In the genomic region with DNA sequence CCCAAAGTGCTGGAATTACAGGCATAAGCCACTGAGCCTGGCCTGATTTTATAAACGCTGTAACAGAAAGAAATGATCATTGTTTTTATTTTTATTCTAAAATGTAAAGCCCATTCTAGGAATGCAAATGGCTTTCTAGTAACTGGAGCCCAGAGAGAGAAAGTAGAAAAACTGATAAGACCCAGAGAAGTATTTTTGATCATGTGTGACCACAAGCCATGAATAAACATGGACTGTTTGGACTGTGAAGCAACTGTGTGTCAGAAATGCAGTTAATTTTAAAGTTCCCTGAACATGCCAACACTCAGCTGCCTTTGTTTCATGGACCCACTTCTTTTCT, we compare ENCODE assay signal across 13 cellular contexts. TPM values are rescaled to one million over a fixed set of nuclear protein-coding genes. Genes with fewer than 3 reads are reported as not detected.
DNase-seq lines count a peak whose midpoint lies in the region; ATAC-seq and TF ChIP-seq lines count a peak whose summit lies in the region.
"Had no signal": no experiment of that assay in that cellular context is flagged by ENCODE, and none has a peak within 500 bp of the region (broad histone marks: within the 10 kb centered on the region; RNA-seq: fewer than 3 reads in every experiment).

No MANE protein-coding gene starts in this region.

- peak overlapping the region; percentile 58 to 70 for H3K27ac ChIP-seq in tibial artery
- H3K27ac ChIP-seq: epithelial cell of prostate had no signal

- peak overlapping the region; percentile 64 for H3K27ac Mint-ChIP-seq in activated T-cell treated with anti-CD3 and anti-CD28 coated beads, Interleukin-2, amount 50 U/mL, for 72 hours
- H3K27ac Mint-ChIP-seq in brain: peak overlapping the region in 4 of 5 experiments; percentile 69 to 94 (median 88)

- no peak for TF ChIP-seq CTCF in brain (conservative IDR thresholded peaks at IDR 0.05)
- TF ChIP-seq CTCF in mucosa of descending colon (IDR thresholded peaks at IDR 0.05): no peak
- no peak for TF ChIP-seq CTCF in tibial artery (IDR thresholded peaks at IDR 0.05)

- H3K36me3 ChIP-seq in mucosa of descending colon (ENCODE audit: low read depth) (no peaks in the 10 kb centered on the region), tibial artery (no peaks in the 10 kb centered on the region)

- H3K4me1 Mint-ChIP-seq in activated T-cell treated with anti-CD3 and anti-CD28 coated beads, Interleukin-2, amount 50 U/mL, for 72 hours (ENCODE audit: low read depth): peaks cover 24% of the 10 kb centered on the region
- H3K4me1 Mint-ChIP-seq in brain: peaks cover 46% of the 10 kb centered on the region

- H3K9me3 ChIP-seq in mucosa of descending colon (no peaks in the 10 kb centered on the region), tibial artery (no peaks in the 10 kb centered on the region)
- H3K9me3 ChIP-seq: MG63 had no signal

- intact Hi-C loops in mucosa of descending colon (cut with DNase I, micrococcal nuclease): no loop called here
- intact Hi-C loops in tibial artery (cut with DNase I; ENCODE audit: low total_unique reads): no loop called here

- H3K27me3 ChIP-seq in tibial artery: no peaks in the 10 kb centered on the region
- H3K27me3 ChIP-seq: MG63 had no signal

- H3K4me3 ChIP-seq in mucosa of descending colon (no peak overlapping the region), tibial artery (no peak overlapping the region)
- H3K4me3 ChIP-seq: MG63 had no signal

- no peaks in the 10 kb centered on the region for H3K9me3 Mint-ChIP-seq in activated T-cell treated with anti-CD3 and anti-CD28 coated beads, Interleukin-2, amount 50 U/mL, for 72 hours
- H3K9me3 Mint-ChIP-seq in brain: no peaks in the 10 kb centered on the region

- H3K36me3 Mint-ChIP-seq in activated T-cell treated with anti-CD3 and anti-CD28 coated beads, Interleukin-2, amount 50 U/mL, for 72 hours (ENCODE audit: insufficient read depth in 2 of 2): no peaks in the 10 kb centered on the region
- H3K36me3 Mint-ChIP-seq in brain: peaks cover 8% of the 10 kb centered on the region

- H3K4me3 Mint-ChIP-seq in activated T-cell treated with anti-CD3 and anti-CD28 coated beads, Interleukin-2, amount 50 U/mL, for 72 hours: no peak overlapping the region
- peak overlapping the region in 3 of 5 experiments; percentile 21 to 52 (median 32) for H3K4me3 Mint-ChIP-seq in brain

- no peak for DNase-seq in activated T-cell treated with anti-CD3 and anti-CD28 coated beads, Interleukin-2, amount 50 U/mL, for 72 hours
- no peak for DNase-seq in activated T-cell treated with anti-CD3 and anti-CD28 coated beads, Interleukin-2, amount 50 U/mL, for 1 hour
- no peak for DNase-seq in mucosa of descending colon
- DNase-seq in tibial artery: no peak
- no peak for DNase-seq in NCI-H146 (lab: John Stamatoyannopoulos, UW)
- DNase-seq in iPS-NIHi7 (ENCODE audit: extremely low spot score): no peak
- DNase-seq: activated CD8-positive, alpha-beta memory T cell treated with anti-CD3 and anti-CD28 coated beads, Interleukin-2, amount 50 U/mL, for 4 hours; NCI-H226; T-helper 9 cell had no signal

- no peaks in the 10 kb centered on the region for H3K4me1 ChIP-seq in mucosa of descending colon (ENCODE audit: low read depth)
- H3K4me1 ChIP-seq in tibial artery: peaks cover 0 to 39% (median 26%) of the 10 kb centered on the region in 4 donors

- H3K27me3 Mint-ChIP-seq in activated T-cell treated with anti-CD3 and anti-CD28 coated beads, Interleukin-2, amount 50 U/mL, for 72 hours (ENCODE audit: low read depth): no peaks in the 10 kb centered on the region
- no peaks in the 10 kb centered on the region for H3K27me3 Mint-ChIP-seq in brain

- no peak for ATAC-seq in activated T-cell treated with anti-CD3 and anti-CD28 coated beads, Interleukin-2, amount 50 U/mL, for 72 hours (replicated peaks in 1 of 2)
- ATAC-seq in mucosa of descending colon (peak; percentile 10), HG02642 (IDR thresholded peaks at IDR 0.05; ENCODE audit: poor library complexity, unreplicated experiment) (no peak)

RNA-seq across cellular contexts. Expression of a gene that starts 39.7 kb away (rescaled TPM):
- 10 to 100 TPM; 22.5 to 28.5 TPM for total RNA-seq in activated T-cell treated with anti-CD3 and anti-CD28 coated beads, Interleukin-2, amount 50 U/mL, for 72 hours
- 31.8 TPM for polyA plus RNA-seq in brain (ENCODE audit: insufficient read depth, low read depth, low replicate concordance)
- total RNA-seq in mucosa of descending colon: 10 to 100 TPM; 11.1 to 19.8 (median 15.7) TPM

Comparison
In these comparisons a context has a peak if more than half of its experiments do, and no peak if none do; other contexts are left out.
1. H3K4me3 Mint-ChIP-seq: peak in brain (3 of 5); none in activated T-cell treated with anti-CD3 and anti-CD28 coated beads, Interleukin-2, amount 50 U/mL, for 72 hours (0 of 2).